Comparison of ENCODE assay signal across 9 cellular contexts in genomic region chr2:54081574-54081973, GRCh38. TPM values are rescaled to one million over a fixed set of nuclear protein-coding genes. Genes with fewer than 3 reads are reported as not detected.
DNase-seq lines count a peak whose midpoint lies in the region; ATAC-seq lines count a peak whose summit lies in the region.
"Had no signal": no experiment of that assay in that cellular context is flagged by ENCODE, and none has a peak within 500 bp of the region (broad histone marks: within the 10 kb centered on the region; RNA-seq: fewer than 3 reads in every experiment).

No MANE protein-coding gene starts in this region.

- H3K4me1 Mint-ChIP-seq in activated naive CD4-positive, alpha-beta T cell treated with anti-CD3 and anti-CD28 coated beads for 36 hours (ENCODE audit: low read depth), result no peaks in the 10 kb centered on the region
- H3K4me1 Mint-ChIP-seq in stimulated activated naive CD8-positive, alpha-beta T cell treated with anti-CD3 and anti-CD28 coated beads, Interleukin-15, Interleukin-2, amounts not matched to agents 100 ng/mL and 50 ng/mL, for 24 hours (ENCODE audit: low read depth), result peaks cover 13% of the 10 kb centered on the region

- no peaks in the 10 kb centered on the region for H3K9me3 Mint-ChIP-seq in activated naive CD4-positive, alpha-beta T cell treated with anti-CD3 and anti-CD28 coated beads for 36 hours
- no peaks in the 10 kb centered on the region for H3K9me3 Mint-ChIP-seq in stimulated activated naive CD8-positive, alpha-beta T cell treated with anti-CD3 and anti-CD28 coated beads, Interleukin-15, Interleukin-2, amounts not matched to agents 100 ng/mL and 50 ng/mL, for 24 hours

- no peak overlapping the region for H3K27ac Mint-ChIP-seq in activated naive CD4-positive, alpha-beta T cell treated with anti-CD3 and anti-CD28 coated beads for 36 hours
- H3K27ac Mint-ChIP-seq in stimulated activated naive CD8-positive, alpha-beta T cell treated with anti-CD3 and anti-CD28 coated beads, Interleukin-15, Interleukin-2, amounts not matched to agents 100 ng/mL and 50 ng/mL, for 24 hours, result no peak overlapping the region

- no peak overlapping the region for H3K4me3 Mint-ChIP-seq in activated naive CD4-positive, alpha-beta T cell treated with anti-CD3 and anti-CD28 coated beads for 36 hours
- peak overlapping the region; percentile 10 for H3K4me3 Mint-ChIP-seq in stimulated activated naive CD8-positive, alpha-beta T cell treated with anti-CD3 and anti-CD28 coated beads, Interleukin-15, Interleukin-2, amounts not matched to agents 100 ng/mL and 50 ng/mL, for 24 hours

- intact Hi-C loops in activated naive CD4-positive, alpha-beta T cell treated with anti-CD3 and anti-CD28 coated beads for 36 hours (cut with micrococcal nuclease), result loop anchor here (2.0 kb wide), 1 partner anchor 295 kb away; the partner anchor contains the start of genes ASB3 and ERLEC1

- no peaks in the 10 kb centered on the region for H3K36me3 Mint-ChIP-seq in activated naive CD4-positive, alpha-beta T cell treated with anti-CD3 and anti-CD28 coated beads for 36 hours (ENCODE audit: low read depth)
- no peaks in the 10 kb centered on the region for H3K36me3 Mint-ChIP-seq in stimulated activated naive CD8-positive, alpha-beta T cell treated with anti-CD3 and anti-CD28 coated beads, Interleukin-15, Interleukin-2, amounts not matched to agents 100 ng/mL and 50 ng/mL, for 24 hours (ENCODE audit: low read depth)

- CTCF ChIA-PET in activated naive CD4-positive, alpha-beta T cell treated with anti-CD3 and anti-CD28 coated beads for 36 hours (lab: Charles Lee), result interaction anchor here (0.6 to 1.5 kb wide), 3 partner anchors 25 to 869 kb away, joined by 3 to 4 read pairs (median 4); no protein-coding TSS in a partner anchor

- no peaks in the 10 kb centered on the region for H3K27me3 Mint-ChIP-seq in activated naive CD4-positive, alpha-beta T cell treated with anti-CD3 and anti-CD28 coated beads for 36 hours (ENCODE audit: low read depth)
- H3K27me3 Mint-ChIP-seq in stimulated activated naive CD8-positive, alpha-beta T cell treated with anti-CD3 and anti-CD28 coated beads, Interleukin-15, Interleukin-2, amounts not matched to agents 100 ng/mL and 50 ng/mL, for 24 hours, result no peaks in the 10 kb centered on the region

- DNase-seq in activated naive CD4-positive, alpha-beta T cell treated with anti-CD3 and anti-CD28 coated beads for 36 hours, result peak; percentile 31
- DNase-seq in activated naive CD4-positive, alpha-beta T cell treated with anti-CD3 and anti-CD28 coated beads, Interleukin-2, amount 50 U/mL, for 16 hours, result no peak
- peak; percentile 14 for DNase-seq in activated CD8-positive, alpha-beta memory T cell treated with anti-CD3 and anti-CD28 coated beads, Interleukin-2, amount 50 U/mL, for 24 hours (ENCODE audit: extremely low read depth)
- DNase-seq in DMS 273 (lab: John Stamatoyannopoulos, UW; ENCODE audit: unreplicated experiment) (no peak), left lobe of liver (ENCODE audit: low spot score) (no peak), retina (no peak)
- DNase-seq: SK-N-SH had no signal

- peak; percentile 94 for ATAC-seq in HG03097 (IDR thresholded peaks at IDR 0.05; ENCODE audit: low FRiP score, unreplicated experiment)
- no peak for ATAC-seq in left lobe of liver

RNA-seq across cellular contexts. Expression of gene ACYP2, which starts 33.8 kb away (rescaled TPM):
- total RNA-seq in activated naive CD4-positive, alpha-beta T cell treated with anti-CD3 and anti-CD28 coated beads for 36 hours, result 1 to 10 TPM; 6.8 to 7.3 TPM
- 20.4 TPM for total RNA-seq in left lobe of liver

Comparison
In these comparisons a context has a peak if more than half of its experiments do, and no peak if none do; other contexts are left out.
1. DNase-seq: peak in activated naive CD4-positive, alpha-beta T cell treated with anti-CD3 and anti-CD28 coated beads for 36 hours (single experiment) and activated CD8-positive, alpha-beta memory T cell treated with anti-CD3 and anti-CD28 coated beads, Interleukin-2, amount 50 U/mL, for 24 hours (single experiment); none in activated naive CD4-positive, alpha-beta T cell treated with anti-CD3 and anti-CD28 coated beads, Interleukin-2, amount 50 U/mL, for 16 hours (single experiment), DMS 273 (single experiment), left lobe of liver (single experiment) and retina (single experiment).